31 cellular contexts compared by ENCODE assay signal in genomic region chr12:16310934-16311333, GRCh38. TPM values are rescaled to one million over a fixed set of nuclear protein-coding genes. Genes with fewer than 3 reads are reported as not detected.
"Had no signal": no experiment of that assay in that cellular context is flagged by ENCODE, and none has a peak within 500 bp of the region (broad histone marks: within the 10 kb centered on the region; RNA-seq: fewer than 3 reads in every experiment).

No MANE protein-coding gene starts in this region.

- FAIRE-seq: urothelium cell line had no signal

- H3K36me3 ChIP-seq: stomach, suprapubic skin, thoracic aorta, thyroid gland, tibial artery, tibial nerve, transverse colon, upper lobe of left lung, upper lobe of right lung, uterus, vagina had no signal

- DNase-seq: stimulated activated CD4-positive, alpha-beta T cell treated with anti-CD3 and anti-CD28 coated beads, Interleukin-2, amount 100 ng/mL, for 48 hours; stimulated activated CD4-positive, alpha-beta T cell treated with anti-CD3 and anti-CD28 coated beads, Interleukin-4, amount 100 ng/mL, for 1 hour; stimulated activated CD4-positive, alpha-beta T cell treated with anti-CD3 and anti-CD28 coated beads, Interleukin-4, amount 100 ng/mL, for 24 hours; stimulated activated CD4-positive, alpha-beta T cell treated with anti-CD3 and anti-CD28 coated beads, Interleukin-4, amount 100 ng/mL, for 4 hours; stimulated activated CD8-positive, alpha-beta memory T cell treated with anti-CD3 and anti-CD28 coated beads, Interleukin-4, amount 100 ng/mL, for 48 hours; stimulated activated naive B cell treated with anti-CD40 and anti-IgM and Interleukin-4, amounts not matched to agents 10 μg/mL and 1 μg/mL and 100 μg/mL, for 72 hours; stimulated activated naive CD4-positive, alpha-beta T cell; stimulated activated naive CD4-positive, alpha-beta T cell treated with Interleukin-2 at 50 U/mL for 16 hours; stimulated activated naive CD8-positive, alpha-beta T cell treated with anti-CD3 and anti-CD28 coated beads, Interleukin-15, amount 100 ng/mL, for 72 hours; stimulated activated naive CD8-positive, alpha-beta T cell treated with anti-CD3 and anti-CD28 coated beads, Interleukin-15, Interleukin-2, amounts not matched to agents 100 U/mL and 50 U/mL, for 24 hours; stomach; substantia nigra; testis; thyroid gland; tibial artery; transverse colon; trophoblast cell; upper lobe of left lung; upper lobe of right lung; uterus had no signal

- ATAC-seq: stimulated activated effector memory CD8-positive, alpha-beta T cell treated with anti-CD3 and anti-CD28 coated beads, Interleukin-12 subunit alpha, Interleukin-12 subunit beta, amount 100 ng/mL, for 72 hours; stimulated activated memory B cell treated with anti-CD40 and anti-IgM and Interleukin-4, amounts not matched to agents 10 μg/mL and 1 μg/mL and 100 μg/mL, for 72 hours; stimulated activated naive B cell treated with anti-CD40 and anti-IgM and Interleukin-4, amounts not matched to agents 10 μg/mL and 1 μg/mL and 100 μg/mL, for 72 hours; stimulated activated naive CD8-positive, alpha-beta T cell treated with anti-CD3 and anti-CD28 coated beads, Interleukin-15, amount 100 ng/mL, for 72 hours; stimulated activated naive CD8-positive, alpha-beta T cell treated with anti-CD3 and anti-CD28 coated beads, Interleukin-15, Interleukin-2, amounts not matched to agents 100 U/mL and 50 U/mL, for 24 hours; upper lobe of right lung had no signal

- H3K9me3 ChIP-seq: testis, thyroid gland, uterus, vagina had no signal

- H3K4me1 ChIP-seq: stomach, suprapubic skin, testis, thyroid gland, tibial artery, tibial nerve, transverse colon, upper lobe of left lung, upper lobe of right lung, uterus, vagina had no signal

- H3K27ac ChIP-seq: stomach, suprapubic skin, testis, thoracic aorta, thyroid gland, tibial artery, tibial nerve, transverse colon, upper lobe of left lung, upper lobe of right lung, uterus, vagina had no signal

- H3K4me3 ChIP-seq: stomach, suprapubic skin, testis, thoracic aorta, thyroid gland, tibial artery, tibial nerve, transverse colon, upper lobe of left lung, upper lobe of right lung, uterus, vagina had no signal

- H3K27me3 ChIP-seq: stomach, suprapubic skin, testis, thyroid gland, tibial artery, tibial nerve, transverse colon, upper lobe of left lung, upper lobe of right lung, uterus, vagina had no signal

RNA-seq across cellular contexts. Expression of gene SLC15A5, which starts 33.4 kb away (rescaled TPM):
- total RNA-seq: stomach, suprapubic skin, temporal lobe, thoracic aorta, thyroid gland, tibial nerve, transverse colon, upper lobe of left lung, upper lobe of right lung, ureter, urinary bladder, uterus, vagina had no signal
- polyA plus RNA-seq: stomach, thymus, urinary bladder had no signal
